In the genomic region with DNA sequence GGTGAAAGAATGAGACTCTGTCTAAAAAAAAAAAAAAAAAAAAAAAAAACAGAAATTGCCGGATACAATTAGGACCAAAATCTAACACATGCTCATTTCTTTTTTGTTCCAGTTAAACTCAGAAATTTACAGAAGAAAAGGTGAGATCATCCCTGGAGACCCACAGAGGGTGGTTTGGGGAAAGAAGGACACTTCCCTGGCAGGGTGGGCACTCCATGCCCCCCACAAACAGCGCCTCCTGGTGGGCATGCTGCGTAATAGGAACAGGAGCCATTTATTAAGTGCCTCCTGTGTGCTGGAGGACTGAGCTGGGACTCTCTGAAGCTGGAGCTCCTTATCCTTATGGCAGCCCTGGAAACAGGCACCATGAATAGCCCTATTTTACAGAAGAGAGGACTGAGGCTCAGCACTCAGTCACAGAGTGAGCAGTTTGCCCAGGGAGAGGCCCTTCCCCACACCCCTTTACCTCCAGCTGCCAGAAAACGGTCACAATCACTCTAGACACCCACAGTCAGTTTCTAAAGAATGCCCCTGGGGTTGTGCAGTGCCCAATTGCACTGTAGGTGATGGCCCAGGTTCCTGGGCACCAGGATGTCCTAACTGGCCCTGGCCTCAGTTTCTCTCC, we compare ENCODE assay signal across 10 cellular contexts. TPM values are rescaled to one million over a fixed set of nuclear protein-coding genes. Genes with fewer than 3 reads are reported as not detected.
DNase-seq lines count a peak whose midpoint lies in the region; ATAC-seq and TF ChIP-seq lines count a peak whose summit lies in the region.
"Had no signal": no experiment of that assay in that cellular context is flagged by ENCODE, and none has a peak within 500 bp of the region (broad histone marks: within the 10 kb centered on the region; RNA-seq: fewer than 3 reads in every experiment).

No MANE protein-coding gene starts in this region.

- H3K23ac ChIP-seq in IMR-90 (ENCODE audit: low read depth, low read length): no peak overlapping the region

- no peak overlapping the region for H3K27ac Mint-ChIP-seq in activated naive CD8-positive, alpha-beta T cell treated with anti-CD3 and anti-CD28 coated beads for 36 hours
- H3K27ac Mint-ChIP-seq: stimulated activated naive CD8-positive, alpha-beta T cell treated with anti-CD3 and anti-CD28 coated beads, Interleukin-15, Interleukin-2, amounts not matched to agents 100 ng/mL and 50 ng/mL, for 24 hours had no signal

- no peaks in the 10 kb centered on the region for H3K79me1 ChIP-seq in IMR-90 (ENCODE audit: low read depth in 1 of 2, low read length in 2 of 2)

- no peaks in the 10 kb centered on the region; the same call in 1 of the 2 replicates for H3K4me1 ChIP-seq in IMR-90 (ENCODE audit: control insufficient read depth, insufficient read depth, low read length)

- H2BK5ac ChIP-seq in IMR-90 (ENCODE audit: low read depth, low read length, poor library complexity, severe bottlenecking): no peak overlapping the region

- no peak overlapping the region for H2BK15ac ChIP-seq in IMR-90 (ENCODE audit: low read depth, low read length)

- H3K56ac ChIP-seq in IMR-90 (ENCODE audit: extremely low read depth, insufficient read depth, low read length): no peak overlapping the region

- dilution Hi-C loops in IMR-90 (cut with HindIII; ENCODE audit: low sequenced_read_pairs, unreplicated experiment): no loop called here

- peak overlapping the region; percentile 4 for H2AFZ ChIP-seq in IMR-90 (replicated peaks; ENCODE audit: low read length, poor library complexity)

- H3K14ac ChIP-seq in IMR-90 (replicated peaks; ENCODE audit: low read depth, low read length): no peak overlapping the region

- no TSS peak for BruUV-seq in IMR-90 (replicated peaks; lab: Mats Ljungman, UMichigan)

- no peak overlapping the region for H2BK120ac ChIP-seq in IMR-90 (ENCODE audit: low read depth, low read length)

- no peak overlapping the region for H3K4me2 ChIP-seq in IMR-90 (ENCODE audit: low read depth, low read length)

- no peaks in the 10 kb centered on the region for H3K27me3 ChIP-seq in IMR-90 (ENCODE audit: control insufficient read depth, insufficient read depth, low read length)

- CTCF ChIA-PET in IMR-90 (lab: Yijun Ruan, JAX): interaction anchor here (0.6 to 1.9 kb wide), 4 partner anchors 22 to 141 kb away, joined by 3 to 9 read pairs (median 5); partner anchors contain the start of genes DNM2 and TMED1

- H3K9me3 Mint-ChIP-seq in activated naive CD8-positive, alpha-beta T cell treated with anti-CD3 and anti-CD28 coated beads for 36 hours: no peaks in the 10 kb centered on the region
- H3K9me3 Mint-ChIP-seq: stimulated activated naive CD8-positive, alpha-beta T cell treated with anti-CD3 and anti-CD28 coated beads, Interleukin-15, Interleukin-2, amounts not matched to agents 100 ng/mL and 50 ng/mL, for 24 hours had no signal

- no peak overlapping the region for H2BK20ac ChIP-seq in IMR-90 (ENCODE audit: low read depth, low read length)

- TF ChIP-seq CTCF in IMR-90 (conservative IDR thresholded peaks at IDR 0.05; ENCODE audit: low read depth, low read length): peak; percentile 69

- intact Hi-C loops in IMR-90 (cut with micrococcal nuclease): no loop called here

- peaks cover 6% of the 10 kb centered on the region; the same call in 1 of the 2 replicates for H3K9me1 ChIP-seq in IMR-90 (ENCODE audit: insufficient read depth, low read length)

- H3K27me3 Mint-ChIP-seq in activated naive CD8-positive, alpha-beta T cell treated with anti-CD3 and anti-CD28 coated beads for 36 hours: no peaks in the 10 kb centered on the region
- H3K27me3 Mint-ChIP-seq: stimulated activated naive CD8-positive, alpha-beta T cell treated with anti-CD3 and anti-CD28 coated beads, Interleukin-15, Interleukin-2, amounts not matched to agents 100 ng/mL and 50 ng/mL, for 24 hours had no signal

- H3K4me3 ChIP-seq in IMR-90 (ENCODE audit: insufficient read depth, low read depth, low read length): no peak overlapping the region

- H3K4me1 Mint-ChIP-seq in activated naive CD8-positive, alpha-beta T cell treated with anti-CD3 and anti-CD28 coated beads for 36 hours: no peaks in the 10 kb centered on the region

- no peaks in the 10 kb centered on the region for H3K36me3 Mint-ChIP-seq in activated naive CD8-positive, alpha-beta T cell treated with anti-CD3 and anti-CD28 coated beads for 36 hours

- peak; percentile 46 for TF ChIP-seq RAD21 in IMR-90 (IDR thresholded peaks at IDR 0.05; ENCODE audit: low read length)

- no peak overlapping the region; a peak in 1 of 4 replicates for H4K8ac ChIP-seq in IMR-90 (ENCODE audit: low read depth in 2 of 2, low read length in 2 of 2)

- no peak overlapping the region for H3K4ac ChIP-seq in IMR-90 (ENCODE audit: low read depth, low read length)

- no peak overlapping the region for H4K91ac ChIP-seq in IMR-90 (ENCODE audit: insufficient read depth, low read depth, low read length)

- no peaks in the 10 kb centered on the region for H3K9me3 ChIP-seq in IMR-90 (ENCODE audit: control insufficient read depth, insufficient read depth, low read length)

- no peak overlapping the region for H2AK5ac ChIP-seq in IMR-90 (ENCODE audit: low read depth, low read length)

- no peak overlapping the region for H3K27ac ChIP-seq in IMR-90 (ENCODE audit: insufficient read depth, low read length)
- H3K27ac ChIP-seq: epithelial cell of prostate had no signal

- POLR2A ChIA-PET in IMR-90 (lab: Charles Lee; ENCODE audit: unreplicated experiment): no interaction called here

- no peaks in the 10 kb centered on the region for H4K20me1 ChIP-seq in IMR-90 (ENCODE audit: insufficient read depth, low read length)

- WGBS in IMR-90 (ENCODE audit: extremely low coverage in 2 of 2, insufficient read length in 1 of 2), 2 experiments: 20% methylated on average over 1 of the region's 4 CpGs; no CpG with 5 or more reads in 1 of the 2 experiments

- H2AK9ac ChIP-seq in IMR-90 (replicated peaks; ENCODE audit: low read depth, low read length, poor library complexity): no peak overlapping the region

- H3K18ac ChIP-seq in IMR-90 (ENCODE audit: low read depth, low read length): no peak overlapping the region

- ATAC-seq in IMR-90 (ENCODE audit: low read depth) (0 out of 2 replicates have a peak, but pooled peaks have one; percentile 37), HG03108 (IDR thresholded peaks at IDR 0.05; ENCODE audit: unreplicated experiment) (no peak)

- DNase-seq in COLO668 (lab: John Stamatoyannopoulos, UW; ENCODE audit: unreplicated experiment) (peak; percentile 15), IMR-90 (no peak), lung microvascular endothelial cell (ENCODE audit: low read depth in 2 of 2) (peak; percentile 44 to 60), inferior parietal cortex (ENCODE audit: extremely low spot score) (no peak), NCI-H1105 (lab: John Stamatoyannopoulos, UW) (no peak), cortex of kidney (lab: John Stamatoyannopoulos, UW) (no peak)
- DNase-seq in activated naive CD8-positive, alpha-beta T cell treated with anti-CD3 and anti-CD28 coated beads for 36 hours: peak; percentile 58

- no peak overlapping the region for H3K9ac ChIP-seq in IMR-90 (ENCODE audit: low read depth, low read length)

- no peak overlapping the region for H4K5ac ChIP-seq in IMR-90 (ENCODE audit: low read depth, low read length)

- no peak for TF ChIP-seq POLR2A in IMR-90 (IDR thresholded peaks at IDR 0.05; ENCODE audit: low read depth, low read length)

- no peak overlapping the region for H3K4me3 Mint-ChIP-seq in activated naive CD8-positive, alpha-beta T cell treated with anti-CD3 and anti-CD28 coated beads for 36 hours
- H3K4me3 Mint-ChIP-seq: stimulated activated naive CD8-positive, alpha-beta T cell treated with anti-CD3 and anti-CD28 coated beads, Interleukin-15, Interleukin-2, amounts not matched to agents 100 ng/mL and 50 ng/mL, for 24 hours had no signal

- in situ Hi-C loops in IMR-90 (cut with MboI; ENCODE audit: low sequenced_read_pairs): no loop called here

- H3K36me3 ChIP-seq in IMR-90 (ENCODE audit: control insufficient read depth, insufficient read depth, low read length): no peaks in the 10 kb centered on the region

TF ChIP-seq in IMR-90, 13 proteins besides CTCF, POLR2A, EP300 and RAD21 (continues in another document):
- TF ChIP-seq MAZ (IDR thresholded peaks at IDR 0.05; ENCODE audit: borderline replicate concordance, low read depth, low read length) (peak; percentile 57; the same call in 1 of the 2 replicates), MAFK (IDR thresholded peaks at IDR 0.05; ENCODE audit: low read depth, low read length) (no peak), NFE2L2 (IDR thresholded peaks at IDR 0.05; ENCODE audit: low read depth, low read length) (no peak), MXI1 (IDR thresholded peaks at IDR 0.05; ENCODE audit: borderline replicate concordance, low read depth, low read length) (no peak), CEBPB (IDR thresholded peaks at IDR 0.05; ENCODE audit: low read depth, low read length) (no peak), CHD1 (IDR thresholded peaks at IDR 0.05; ENCODE audit: low read depth, low read length) (no peak), RFX5 (IDR thresholded peaks at IDR 0.05; ENCODE audit: low read depth, low read length) (no peak)

RNA-seq across cellular contexts. Expression of gene C19orf38, which starts 10.1 kb away (rescaled TPM):
- total RNA-seq in IMR-90 (2012; rRNA removed) (0.18 and 0.28 TPM in 2 replicates), lung microvascular endothelial cell (0.20 TPM in 1 of 2 replicates, not detected in the other)
- 0.16 and 0.19 TPM in 2 replicates for polyA plus RNA-seq in IMR-90 (2012; rRNA removed)
- polyA plus RNA-seq in IMR-90 (2012; cell fraction: cytosol; rRNA removed): 0.51 and 0.58 TPM in 2 replicates
- polyA plus RNA-seq in IMR-90 (2012; cell fraction: nucleus; rRNA removed; ENCODE audit: low replicate concordance): 0.61 and 0.69 TPM in 2 replicates
- total RNA-seq in activated naive CD8-positive, alpha-beta T cell treated with anti-CD3 and anti-CD28 coated beads for 36 hours: 1 to 10 TPM; 1.8 to 2.0 TPM

RNA-seq across cellular contexts. Expression of gene CARM1, which starts 13.0 kb away (rescaled TPM):
- total RNA-seq in IMR-90 (2012; rRNA removed) (17.2 and 20.3 TPM in 2 replicates), lung microvascular endothelial cell (16.7 and 17.4 TPM in 2 replicates)
- polyA plus RNA-seq in IMR-90 (2012; rRNA removed): 67.1 and 72.1 TPM in 2 replicates
- 48.1 and 93.2 TPM in 2 replicates for polyA plus RNA-seq in IMR-90 (2012; cell fraction: cytosol; rRNA removed)
- polyA plus RNA-seq in IMR-90 (2012; cell fraction: nucleus; rRNA removed; ENCODE audit: low replicate concordance): 66.7 and 125 TPM in 2 replicates
- total RNA-seq in activated naive CD8-positive, alpha-beta T cell treated with anti-CD3 and anti-CD28 coated beads for 36 hours: 10 to 100 TPM; 85.0 to 86.8 TPM

RNA-seq across cellular contexts. Expression of gene TMED1, which starts 22.3 kb away (rescaled TPM):
- total RNA-seq in IMR-90 (2012; rRNA removed) (32.8 and 37.6 TPM in 2 replicates), lung microvascular endothelial cell (32.3 and 44.0 TPM in 2 replicates)
- 41.4 and 46.3 TPM in 2 replicates for polyA plus RNA-seq in IMR-90 (2012; rRNA removed)
- 69.8 and 76.0 TPM in 2 replicates for polyA plus RNA-seq in IMR-90 (2012; cell fraction: cytosol; rRNA removed)
- polyA plus RNA-seq in IMR-90 (2012; cell fraction: nucleus; rRNA removed; ENCODE audit: low replicate concordance): 17.4 and 25.2 TPM in 2 replicates
- total RNA-seq in activated naive CD8-positive, alpha-beta T cell treated with anti-CD3 and anti-CD28 coated beads for 36 hours: 10 to 100 TPM; 14.3 to 14.8 TPM

Comparison
In these comparisons a context has a peak if more than half of its experiments do, and no peak if none do; other contexts are left out.
1. DNase-seq: peak in COLO668 (single experiment), activated naive CD8-positive, alpha-beta T cell treated with anti-CD3 and anti-CD28 coated beads for 36 hours (single experiment) and lung microvascular endothelial cell (2 of 2); none in IMR-90 (single experiment), inferior parietal cortex (single experiment), NCI-H1105 (single experiment) and cortex of kidney (single experiment).